Comparison of ENCODE assay signal across 22 cellular contexts in genomic region chr5:175508896-175509295, GRCh38.
"Had no signal": no experiment of that assay in that cellular context is flagged by ENCODE, and none has a peak within 500 bp of the region (broad histone marks: within the 10 kb centered on the region; RNA-seq: fewer than 3 reads in every experiment).

No MANE protein-coding gene starts in this region.

- H3K4me1 ChIP-seq: heart right ventricle, prostate gland, suprapubic skin, transverse colon, uterus had no signal

- ATAC-seq: activated T-helper 17 cell treated with anti-CD3 and anti-CD28 coated beads, Interleukin-2, amount 50 U/mL, for 72 hours; esophagus mucosa; heart right ventricle; naive thymus-derived CD8-positive, alpha-beta T cell; right cardiac atrium; stimulated activated naive CD8-positive, alpha-beta T cell treated with anti-CD3 and anti-CD28 coated beads, Interleukin-15, amount 100 ng/mL, for 72 hours had no signal

- H3K9me3 Mint-ChIP-seq: activated naive CD8-positive, alpha-beta T cell treated with anti-CD3 and anti-CD28 coated beads, Interleukin-2, amount 10 ng/mL, durations not matched to agents 7 days and 5 days; activated T-helper 17 cell treated with anti-CD3 and anti-CD28 coated beads, Interleukin-2, amount 50 U/mL, for 72 hours; stimulated activated naive CD8-positive, alpha-beta T cell treated with anti-CD3 and anti-CD28 coated beads, Interleukin-15, amount 100 ng/mL, for 72 hours had no signal

- H3K27me3 ChIP-seq: brain microvascular endothelial cell, heart right ventricle, suprapubic skin, transverse colon, uterus had no signal

- H3K27ac Mint-ChIP-seq: activated naive CD8-positive, alpha-beta T cell treated with anti-CD3 and anti-CD28 coated beads, Interleukin-2, amount 10 ng/mL, durations not matched to agents 7 days and 5 days; activated T-helper 17 cell treated with anti-CD3 and anti-CD28 coated beads, Interleukin-2, amount 50 U/mL, for 72 hours; stimulated activated naive CD8-positive, alpha-beta T cell treated with anti-CD3 and anti-CD28 coated beads, Interleukin-15, amount 100 ng/mL, for 72 hours had no signal

- H3K36me3 ChIP-seq: uterus had no signal

- H3K27me3 Mint-ChIP-seq: activated naive CD8-positive, alpha-beta T cell treated with anti-CD3 and anti-CD28 coated beads, Interleukin-2, amount 10 ng/mL, durations not matched to agents 7 days and 5 days; activated T-helper 17 cell treated with anti-CD3 and anti-CD28 coated beads, Interleukin-2, amount 50 U/mL, for 72 hours; naive thymus-derived CD8-positive, alpha-beta T cell; stimulated activated naive CD8-positive, alpha-beta T cell treated with anti-CD3 and anti-CD28 coated beads, Interleukin-15, amount 100 ng/mL, for 72 hours had no signal

- DNase-seq: activated naive CD8-positive, alpha-beta T cell treated with anti-CD3 and anti-CD28 coated beads, Interleukin-2, amount 10 ng/mL, durations not matched to agents 7 days and 5 days; activated T-cell treated with anti-CD3 and anti-CD28 coated beads for 4 hours; anterior cingulate cortex; brain microvascular endothelial cell; cerebellar nuclear complex; effector CD4-positive, alpha-beta T cell; heart right ventricle; kidney glomerular epithelial cell; mesenchymal stem cell; naive thymus-derived CD8-positive, alpha-beta T cell; right cardiac atrium; SIG-M5; stimulated activated CD4-positive, alpha-beta T cell treated with anti-CD3 and anti-CD28 coated beads, Interleukin-15, amount 100 ng/mL, for 24 hours; stimulated activated CD4-positive, alpha-beta T cell treated with anti-CD3 and anti-CD28 coated beads, Interleukin-2, amount 100 ng/mL, for 48 hours; stimulated activated naive CD8-positive, alpha-beta T cell treated with anti-CD3 and anti-CD28 coated beads, Interleukin-15, amount 100 ng/mL, for 72 hours; transverse colon; uterus had no signal

- H3K9me3 ChIP-seq: heart right ventricle, prostate gland, suprapubic skin, transverse colon, uterus had no signal

- H3K4me3 ChIP-seq: heart right ventricle, prostate gland, skin epidermis, suprapubic skin, transverse colon, uterus had no signal

- H3K27ac ChIP-seq: brain microvascular endothelial cell, heart right ventricle, prostate gland, skin epidermis, suprapubic skin, transverse colon, uterus had no signal

- H3K4me3 Mint-ChIP-seq: activated naive CD8-positive, alpha-beta T cell treated with anti-CD3 and anti-CD28 coated beads, Interleukin-2, amount 10 ng/mL, durations not matched to agents 7 days and 5 days; activated T-helper 17 cell treated with anti-CD3 and anti-CD28 coated beads, Interleukin-2, amount 50 U/mL, for 72 hours; stimulated activated naive CD8-positive, alpha-beta T cell treated with anti-CD3 and anti-CD28 coated beads, Interleukin-15, amount 100 ng/mL, for 72 hours had no signal
